ENCODE assay signal across 1 cellular context in genomic region chr7:28347964-28348363, GRCh38.
TF ChIP-seq lines count a peak whose summit lies in the region.

No MANE protein-coding gene starts in this region.

TF ChIP-seq in GM23338, 12 proteins besides CTCF, POLR2A, EP300 and RAD21 (continued from another document):
- no peak for TF ChIP-seq POLR2AphosphoS5 (IDR thresholded peaks at IDR 0.05; ENCODE audit: low read depth)
- TF ChIP-seq REST (IDR thresholded peaks at IDR 0.05; ENCODE audit: unreplicated experiment) = no peak
- no peak for TF ChIP-seq ZNF331 (CRISPR knock-in tag; IDR thresholded peaks at IDR 0.05; ENCODE audit: low read depth)
- TF ChIP-seq CREB1 (CRISPR knock-in tag; IDR thresholded peaks at IDR 0.05; ENCODE audit: low read depth) = no peak
- TF ChIP-seq EZH2phosphoT487 (IDR thresholded peaks at IDR 0.05; ENCODE audit: unreplicated experiment) = no peak
- TF ChIP-seq EZH2 (IDR thresholded peaks at IDR 0.05; ENCODE audit: low read depth, unreplicated experiment) = no peak
- no peak for TF ChIP-seq ZNF114 (CRISPR knock-in tag; IDR thresholded peaks at IDR 0.05)
- no peak for TF ChIP-seq JUNB (IDR thresholded peaks at IDR 0.05; ENCODE audit: unreplicated experiment)
- TF ChIP-seq STAT1 (IDR thresholded peaks at IDR 0.05; ENCODE audit: unreplicated experiment) = no peak
- no peak for TF ChIP-seq ETS1 (IDR thresholded peaks at IDR 0.05)
